6 cellular contexts compared by ENCODE assay signal in genomic region chr22:17283865-17284264, GRCh38.
DNase-seq lines count a peak whose midpoint lies in the region; ATAC-seq, FAIRE-seq and TF ChIP-seq lines count a peak whose summit lies in the region.
"Not testable (repeated sequence)": the region's sequence is repeated elsewhere in the genome, so short reads cannot be mapped to it uniquely, and the experiment has no call there.

No MANE protein-coding gene starts in this region.

- peaks cover 40% of the 10 kb centered on the region for H3K4me1 Mint-ChIP-seq in endodermal cell

- 92 to 94% methylated on average over 6 to 10 of the region's 10 CpGs for WGBS in endodermal cell (ENCODE audit: insufficient coverage in 1 of 2, insufficient read length in 1 of 2), 2 experiments
- 78 to 89% (median 84%) methylated on average over 10 of the region's 10 CpGs for WGBS in spleen, 5 donors

- peak; percentile 28 for FAIRE-seq in GM12891 (lab: Jason Lieb, UNC)

- POLR2A ChIA-PET in HEK293 (lab: Yijun Ruan, JAX), result not testable (repeated sequence)

- H3K36me3 ChIP-seq in HEK293 (ENCODE audit: control insufficient read depth in 2 of 2, insufficient read depth in 1 of 2, low read length in 2 of 2); endodermal cell (ENCODE audit: control insufficient read depth, insufficient read depth, low read length); spleen: not testable (repeated sequence)

- not testable (repeated sequence) for TF ChIP-seq POLR2A in GM12891 (IDR thresholded peaks at IDR 0.05; ENCODE audit: low read depth, low read length); spleen (IDR thresholded peaks at IDR 0.05)

- not testable (repeated sequence) for H3K27ac ChIP-seq in HEK293 (ENCODE audit: extremely low read depth, low read depth, low read length); endodermal cell (ENCODE audit: low read depth, low read length); spleen

- H3K4me1 ChIP-seq in HEK293 (ENCODE audit: control insufficient read depth, insufficient read depth, low read length); endodermal cell (ENCODE audit: control insufficient read depth, insufficient read depth, low read length): not testable (repeated sequence)
- peaks cover 0 to 21% (median 13%) of the 10 kb centered on the region in 6 donors for H3K4me1 ChIP-seq in spleen

- H3K4me3 ChIP-seq in HEK293 (ENCODE audit: low read depth, low read length); endodermal cell (ENCODE audit: low read length); spleen: not testable (repeated sequence)

- not testable (repeated sequence) for H3K27me3 Mint-ChIP-seq in endodermal cell (ENCODE audit: insufficient read depth)

- H3K4me3 Mint-ChIP-seq in endodermal cell, result not testable (repeated sequence)

- H3K9me3 ChIP-seq in HEK293 (ENCODE audit: control insufficient read depth, insufficient read depth, low read depth, low read length); endodermal cell (ENCODE audit: control insufficient read depth, low read length); spleen: not testable (repeated sequence)

- not testable (repeated sequence) for H3K27ac Mint-ChIP-seq in endodermal cell

- not testable (repeated sequence) for H3K27me3 ChIP-seq in endodermal cell (ENCODE audit: control insufficient read depth, insufficient read depth, low read length, poor library complexity, severe bottlenecking); spleen (replicated peaks in 1 of 7)

- not testable (repeated sequence) for TF ChIP-seq CTCF in HEK293 (tag by site-specific recombination; IDR thresholded peaks at IDR 0.05); endodermal cell (conservative IDR thresholded peaks at IDR 0.05); spleen (IDR thresholded peaks at IDR 0.05 in 8 of 11, conservative IDR thresholded peaks at IDR 0.05 in 3 of 11)

- not testable (repeated sequence) for H3K9ac ChIP-seq in endodermal cell (ENCODE audit: extremely low read depth, low read length, poor library complexity, severe bottlenecking)

- H3K36me3 Mint-ChIP-seq in endodermal cell (ENCODE audit: low read depth), result not testable (repeated sequence)

- intact Hi-C loops in sciatic nerve (cut with DNase I); spleen (cut with DNase I; ENCODE audit: low total_unique reads): not testable (repeated sequence)

- H3K9me3 Mint-ChIP-seq in endodermal cell, result not testable (repeated sequence)

- CTCF ChIA-PET in HEK293 (lab: Yijun Ruan, JAX), result not testable (repeated sequence)

- not testable (repeated sequence) for ATAC-seq in sciatic nerve

- DNase-seq in GM12891 (ENCODE audit: insufficient read length, low spot score), result not testable (repeated sequence)
- peak; percentile 25 for DNase-seq in endodermal cell
- DNase-seq in medulla oblongata (ENCODE audit: extremely low spot score), result peak; percentile 1
- DNase-seq in sciatic nerve (ENCODE audit: low spot score), result peak; percentile 17
- peak; percentile 8 for DNase-seq in spleen

TF ChIP-seq in HEK293, 187 proteins besides CTCF, POLR2A, EP300 and RAD21:
- TF ChIP-seq, protein P1, sequence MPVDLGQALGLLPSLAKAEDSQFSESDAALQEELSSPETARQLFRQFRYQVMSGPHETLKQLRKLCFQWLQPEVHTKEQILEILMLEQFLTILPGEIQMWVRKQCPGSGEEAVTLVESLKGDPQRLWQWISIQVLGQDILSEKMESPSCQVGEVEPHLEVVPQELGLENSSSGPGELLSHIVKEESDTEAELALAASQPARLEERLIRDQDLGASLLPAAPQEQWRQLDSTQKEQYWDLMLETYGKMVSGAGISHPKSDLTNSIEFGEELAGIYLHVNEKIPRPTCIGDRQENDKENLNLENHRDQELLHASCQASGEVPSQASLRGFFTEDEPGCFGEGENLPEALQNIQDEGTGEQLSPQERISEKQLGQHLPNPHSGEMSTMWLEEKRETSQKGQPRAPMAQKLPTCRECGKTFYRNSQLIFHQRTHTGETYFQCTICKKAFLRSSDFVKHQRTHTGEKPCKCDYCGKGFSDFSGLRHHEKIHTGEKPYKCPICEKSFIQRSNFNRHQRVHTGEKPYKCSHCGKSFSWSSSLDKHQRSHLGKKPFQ (tag by site-specific recombination; IDR thresholded peaks at IDR 0.05), result peak; percentile 67; the same call in 1 of the 2 replicates
